ENCODE assay signal across 26 cellular contexts in the genomic region with DNA sequence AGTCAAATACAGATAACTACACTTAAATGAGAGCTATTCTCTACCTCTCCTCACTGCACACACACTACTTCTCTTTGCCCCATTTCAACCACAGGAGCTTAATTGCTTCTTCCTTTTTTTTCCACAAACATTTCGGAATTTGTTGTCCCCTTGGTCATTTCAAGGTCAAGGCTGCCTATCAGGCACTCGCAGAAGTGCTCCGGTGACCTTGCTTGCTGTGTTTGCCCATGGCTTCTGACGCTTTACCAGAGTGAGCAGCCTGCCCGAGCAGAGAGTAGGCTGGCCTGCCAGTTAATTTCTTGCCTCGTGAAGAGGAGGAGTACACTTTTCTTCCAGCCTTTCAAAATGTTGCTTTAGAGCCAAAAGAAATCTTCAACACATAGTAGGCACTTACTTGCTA.
"Had no signal": no experiment of that assay in that cellular context is flagged by ENCODE, and none has a peak within 500 bp of the region (broad histone marks: within the 10 kb centered on the region; RNA-seq: fewer than 3 reads in every experiment).

No MANE protein-coding gene starts in this region.

- H3K4me1 ChIP-seq: gastroesophageal sphincter, spleen, uterus had no signal

- FAIRE-seq: astrocyte, endothelial cell of umbilical vein had no signal

- H3K9me3 ChIP-seq: right atrium auricular region, thoracic aorta, uterus had no signal

- H2AFZ ChIP-seq: hepatocyte had no signal

- ATAC-seq: activated CD4-positive, alpha-beta T cell treated with anti-CD3 and anti-CD28 coated beads for 36 hours; activated CD8-positive, alpha-beta memory T cell treated with anti-CD3 and anti-CD28 coated beads, Interleukin-2, amount 10 ng/mL, durations not matched to agents 7 days and 5 days; activated CD8-positive, alpha-beta T cell treated with anti-CD3 and anti-CD28 coated beads, Interleukin-2, amount 10 ng/mL, durations not matched to agents 7 days and 5 days; activated T-cell treated with anti-CD3 and anti-CD28 coated beads, Interleukin-2, amount 50 U/mL, for 72 hours; gastroesophageal sphincter; left cardiac atrium; naive thymus-derived CD4-positive, alpha-beta T cell had no signal

- H3K79me2 ChIP-seq: hepatocyte had no signal

- H3K27me3 ChIP-seq: gastroesophageal sphincter, hepatocyte, right atrium auricular region, spleen, uterus had no signal

- H3K27ac Mint-ChIP-seq: activated B cell treated with CpG ODN at 0.5 μM for 24 hours; activated CD4-positive, alpha-beta T cell treated with anti-CD3 and anti-CD28 coated beads for 36 hours; activated CD8-positive, alpha-beta memory T cell treated with anti-CD3 and anti-CD28 coated beads, Interleukin-2, amount 10 ng/mL, durations not matched to agents 7 days and 5 days; activated CD8-positive, alpha-beta T cell treated with anti-CD3 and anti-CD28 coated beads, Interleukin-2, amount 10 ng/mL, durations not matched to agents 7 days and 5 days; activated naive CD4-positive, alpha-beta T cell treated with anti-CD3 and anti-CD28 coated beads, Interleukin-2, amount 10 ng/mL, durations not matched to agents 7 days and 5 days; activated naive CD8-positive, alpha-beta T cell treated with anti-CD3 and anti-CD28 coated beads, Interleukin-2, amount 10 ng/mL, durations not matched to agents 7 days and 5 days; activated T-cell treated with anti-CD3 and anti-CD28 coated beads, Interleukin-2, amount 50 U/mL, for 72 hours; mesothelial cell of epicardium; naive thymus-derived CD4-positive, alpha-beta T cell; type B pancreatic cell had no signal

- H3K4me3 Mint-ChIP-seq: activated B cell treated with CpG ODN at 0.5 μM for 24 hours; activated CD4-positive, alpha-beta T cell treated with anti-CD3 and anti-CD28 coated beads for 36 hours; activated CD8-positive, alpha-beta memory T cell treated with anti-CD3 and anti-CD28 coated beads, Interleukin-2, amount 10 ng/mL, durations not matched to agents 7 days and 5 days; activated CD8-positive, alpha-beta T cell treated with anti-CD3 and anti-CD28 coated beads, Interleukin-2, amount 10 ng/mL, durations not matched to agents 7 days and 5 days; activated naive CD4-positive, alpha-beta T cell treated with anti-CD3 and anti-CD28 coated beads, Interleukin-2, amount 10 ng/mL, durations not matched to agents 7 days and 5 days; activated naive CD8-positive, alpha-beta T cell treated with anti-CD3 and anti-CD28 coated beads, Interleukin-2, amount 10 ng/mL, durations not matched to agents 7 days and 5 days; activated T-cell treated with anti-CD3 and anti-CD28 coated beads, Interleukin-2, amount 50 U/mL, for 72 hours; mesothelial cell of epicardium; naive thymus-derived CD4-positive, alpha-beta T cell; neural crest cell; type B pancreatic cell had no signal

- H3K36me3 ChIP-seq: right atrium auricular region, thoracic aorta, uterus had no signal

- H3K4me2 ChIP-seq: hepatocyte had no signal

- H3K4me1 Mint-ChIP-seq: activated B cell treated with CpG ODN at 0.5 μM for 24 hours; activated naive CD4-positive, alpha-beta T cell treated with anti-CD3 and anti-CD28 coated beads, Interleukin-2, amount 10 ng/mL, durations not matched to agents 7 days and 5 days; activated naive CD8-positive, alpha-beta T cell treated with anti-CD3 and anti-CD28 coated beads, Interleukin-2, amount 10 ng/mL, durations not matched to agents 7 days and 5 days; mesothelial cell of epicardium; naive thymus-derived CD4-positive, alpha-beta T cell; neural crest cell had no signal

- H3K27me3 Mint-ChIP-seq: activated B cell treated with CpG ODN at 0.5 μM for 24 hours; activated CD4-positive, alpha-beta T cell treated with anti-CD3 and anti-CD28 coated beads for 36 hours; activated CD8-positive, alpha-beta memory T cell treated with anti-CD3 and anti-CD28 coated beads, Interleukin-2, amount 10 ng/mL, durations not matched to agents 7 days and 5 days; activated naive CD4-positive, alpha-beta T cell treated with anti-CD3 and anti-CD28 coated beads, Interleukin-2, amount 10 ng/mL, durations not matched to agents 7 days and 5 days; activated naive CD8-positive, alpha-beta T cell treated with anti-CD3 and anti-CD28 coated beads, Interleukin-2, amount 10 ng/mL, durations not matched to agents 7 days and 5 days; naive thymus-derived CD4-positive, alpha-beta T cell; type B pancreatic cell had no signal

- H3K4me3 ChIP-seq: gastroesophageal sphincter, hepatocyte, right atrium auricular region, spleen, thoracic aorta, uterus had no signal

- DNase-seq: activated B cell treated with CpG ODN at 0.5 μM for 24 hours; activated CD4-positive, alpha-beta T cell treated with anti-CD3 and anti-CD28 coated beads for 36 hours; activated CD8-positive, alpha-beta memory T cell treated with anti-CD3 and anti-CD28 coated beads, Interleukin-2, amount 10 ng/mL, durations not matched to agents 7 days and 5 days; activated CD8-positive, alpha-beta T cell treated with anti-CD3 and anti-CD28 coated beads, Interleukin-2, amount 10 ng/mL, durations not matched to agents 7 days and 5 days; activated effector memory CD4-positive, alpha-beta T cell treated with Interleukin-2 at 50 U/mL for 16 hours; activated naive CD4-positive, alpha-beta T cell treated with anti-CD3 and anti-CD28 coated beads, Interleukin-2, amount 10 ng/mL, durations not matched to agents 7 days and 5 days; activated naive CD8-positive, alpha-beta T cell treated with anti-CD3 and anti-CD28 coated beads, Interleukin-2, amount 10 ng/mL, durations not matched to agents 7 days and 5 days; activated T-cell treated with anti-CD3 and anti-CD28 coated beads, Interleukin-2, amount 50 U/mL, for 72 hours; islet precursor cell; left cardiac atrium; naive thymus-derived CD4-positive, alpha-beta T cell; nucleus accumbens; spleen; stimulated activated naive CD4-positive, alpha-beta T cell treated with Interleukin-2 at 50 U/mL for 16 hours; T-helper 1 cell; T-helper 9 cell; uterus had no signal

- H3K27ac ChIP-seq: gastroesophageal sphincter, hepatocyte, right atrium auricular region, spleen, thoracic aorta, uterus had no signal
